Comparison of ENCODE assay signal across 8 cellular contexts in the genomic region with DNA sequence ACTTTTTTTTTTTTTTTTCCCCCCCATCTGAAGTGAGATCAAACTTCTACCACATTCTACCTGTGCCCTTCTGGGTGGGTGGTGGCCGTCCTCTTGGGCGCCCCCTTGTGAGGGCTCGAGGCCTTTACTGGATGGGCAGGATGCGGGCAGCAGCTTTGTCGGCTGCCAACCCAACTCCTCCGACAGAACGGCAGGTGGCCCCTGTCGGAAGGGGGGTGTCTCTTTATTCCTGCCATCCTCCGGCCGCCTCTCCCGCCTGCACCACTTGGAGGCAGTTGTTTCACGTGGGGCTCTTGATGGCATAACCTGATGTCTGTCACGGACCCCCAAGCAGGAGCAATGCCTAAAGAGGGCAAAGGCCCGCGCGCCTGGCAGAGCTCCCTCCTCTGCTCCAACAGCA. TPM values are rescaled to one million over a fixed set of nuclear protein-coding genes. Genes with fewer than 3 reads are reported as not detected.
DNase-seq lines count a peak whose midpoint lies in the region; ATAC-seq and TF ChIP-seq lines count a peak whose summit lies in the region.

No MANE protein-coding gene starts in this region.

- TF ChIP-seq CTCF in tibial nerve (IDR thresholded peaks at IDR 0.05): peak in 4 of 5 experiments; percentile 17 to 20 (median 18)

- 80% methylated on average over 16 of the region's 16 CpGs for WGBS in tibial nerve, 2 donors

- ATAC-seq in GM19455 (IDR thresholded peaks at IDR 0.05; ENCODE audit: unreplicated experiment): no peak

- peaks cover 0 to 6% (median 0%) of the 10 kb centered on the region in 4 donors for H3K9me3 ChIP-seq in tibial nerve

- no peaks in the 10 kb centered on the region for H3K27me3 ChIP-seq in tibial nerve

- no peak for TF ChIP-seq POLR2A in tibial nerve (IDR thresholded peaks at IDR 0.05)

- H3K4me1 Mint-ChIP-seq in activated naive CD4-positive, alpha-beta T cell treated with anti-CD3 and anti-CD28 coated beads, Interleukin-2, amount 50 U/mL, for 24 hours: peaks cover 58% of the 10 kb centered on the region

- H3K36me3 Mint-ChIP-seq in activated naive CD4-positive, alpha-beta T cell treated with anti-CD3 and anti-CD28 coated beads, Interleukin-2, amount 50 U/mL, for 24 hours: no peaks in the 10 kb centered on the region

- no peak overlapping the region for H3K27ac ChIP-seq in tibial nerve

- TF ChIP-seq EP300 in tibial nerve (IDR thresholded peaks at IDR 0.05): no peak

- peak overlapping the region; percentile 47 for H3K27ac Mint-ChIP-seq in activated naive CD4-positive, alpha-beta T cell treated with anti-CD3 and anti-CD28 coated beads, Interleukin-2, amount 50 U/mL, for 24 hours

- peaks cover 0 to 95% (median 0%) of the 10 kb centered on the region in 3 donors for H3K36me3 ChIP-seq in tibial nerve

- peaks cover 3% of the 10 kb centered on the region for H3K27me3 Mint-ChIP-seq in activated naive CD4-positive, alpha-beta T cell treated with anti-CD3 and anti-CD28 coated beads, Interleukin-2, amount 50 U/mL, for 24 hours

- H3K4me1 ChIP-seq in tibial nerve: peaks cover 0 to 17% (median 2%) of the 10 kb centered on the region in 4 donors

- H3K9me3 Mint-ChIP-seq in activated naive CD4-positive, alpha-beta T cell treated with anti-CD3 and anti-CD28 coated beads, Interleukin-2, amount 50 U/mL, for 24 hours: no peaks in the 10 kb centered on the region

- no peak overlapping the region for H3K4me3 ChIP-seq in tibial nerve

- DNase-seq in activated gamma-delta T cell treated with Interleukin-2 at 50 U/mL for 16 hours (peak; percentile 69), activated gamma-delta T cell (lab: John Stamatoyannopoulos, UW) (no peak), SHP77 treated with DMSO at 0.1 percent for 48 hours (lab: John Stamatoyannopoulos, UW) (peak; percentile 41), left kidney (ENCODE audit: low read depth, low spot score) (peak; percentile 73), tibial nerve (ENCODE audit: low spot score in 2 of 2) (no peak), GM19240 (ENCODE audit: insufficient read length, low spot score) (no peak)

- H3K4me3 Mint-ChIP-seq in activated naive CD4-positive, alpha-beta T cell treated with anti-CD3 and anti-CD28 coated beads, Interleukin-2, amount 50 U/mL, for 24 hours: no peak overlapping the region

RNA-seq across cellular contexts. Expression of a gene that starts 31.0 kb away (rescaled TPM):
- 1 to 10 TPM in 2 of 4 donors, under 1 TPM in 2; 0.39 to 1.7 (median 1.2) TPM for total RNA-seq in tibial nerve

Comparison
In these comparisons a context has a peak if more than half of its experiments do, and no peak if none do; other contexts are left out.
1. DNase-seq: peak in activated gamma-delta T cell treated with Interleukin-2 at 50 U/mL for 16 hours (single experiment), SHP77 treated with DMSO at 0.1 percent for 48 hours (single experiment) and left kidney (single experiment); none in activated gamma-delta T cell (single experiment), tibial nerve (0 of 2) and GM19240 (single experiment).